ENCODE assay signal across 1 cellular context in genomic region chr2:43228341-43228751, GRCh38.
A peak's percentile ranks its signal among the peaks of the same experiment; 100 is the strongest.
TF ChIP-seq lines count a peak whose summit lies in the region.

No MANE protein-coding gene starts in this region.

TF ChIP-seq in HepG2, 621 proteins besides CTCF, POLR2A, EP300 and RAD21 (continued from another document):
- TF ChIP-seq SKIL (CRISPR knock-in tag; IDR thresholded peaks at IDR 0.05; ENCODE audit: borderline replicate concordance) = no peak
- peak; percentile 81 for TF ChIP-seq RBM22 (optimal IDR thresholded peaks at IDR 0.05; ENCODE audit: low read length)
- TF ChIP-seq ZNF121 (CRISPR knock-in tag; IDR thresholded peaks at IDR 0.05) = peak; percentile 16; the same call in 1 of the 2 replicates
- 0 out of 2 replicates have a peak, but pooled peaks have one; percentile 9 for TF ChIP-seq ELF4 (CRISPR knock-in tag; IDR thresholded peaks at IDR 0.05; ENCODE audit: borderline replicate concordance)
- TF ChIP-seq ZNF784 (CRISPR knock-in tag; IDR thresholded peaks at IDR 0.05; ENCODE audit: borderline replicate concordance) = 0 out of 2 replicates have a peak, but pooled peaks have one; percentile 29
- 0 out of 2 replicates have a peak, but pooled peaks have one; percentile 45 for TF ChIP-seq ZBTB39 (CRISPR knock-in tag; IDR thresholded peaks at IDR 0.05)
- TF ChIP-seq XBP1 (CRISPR knock-in tag; IDR thresholded peaks at IDR 0.05) = no peak
